In the genomic region with DNA sequence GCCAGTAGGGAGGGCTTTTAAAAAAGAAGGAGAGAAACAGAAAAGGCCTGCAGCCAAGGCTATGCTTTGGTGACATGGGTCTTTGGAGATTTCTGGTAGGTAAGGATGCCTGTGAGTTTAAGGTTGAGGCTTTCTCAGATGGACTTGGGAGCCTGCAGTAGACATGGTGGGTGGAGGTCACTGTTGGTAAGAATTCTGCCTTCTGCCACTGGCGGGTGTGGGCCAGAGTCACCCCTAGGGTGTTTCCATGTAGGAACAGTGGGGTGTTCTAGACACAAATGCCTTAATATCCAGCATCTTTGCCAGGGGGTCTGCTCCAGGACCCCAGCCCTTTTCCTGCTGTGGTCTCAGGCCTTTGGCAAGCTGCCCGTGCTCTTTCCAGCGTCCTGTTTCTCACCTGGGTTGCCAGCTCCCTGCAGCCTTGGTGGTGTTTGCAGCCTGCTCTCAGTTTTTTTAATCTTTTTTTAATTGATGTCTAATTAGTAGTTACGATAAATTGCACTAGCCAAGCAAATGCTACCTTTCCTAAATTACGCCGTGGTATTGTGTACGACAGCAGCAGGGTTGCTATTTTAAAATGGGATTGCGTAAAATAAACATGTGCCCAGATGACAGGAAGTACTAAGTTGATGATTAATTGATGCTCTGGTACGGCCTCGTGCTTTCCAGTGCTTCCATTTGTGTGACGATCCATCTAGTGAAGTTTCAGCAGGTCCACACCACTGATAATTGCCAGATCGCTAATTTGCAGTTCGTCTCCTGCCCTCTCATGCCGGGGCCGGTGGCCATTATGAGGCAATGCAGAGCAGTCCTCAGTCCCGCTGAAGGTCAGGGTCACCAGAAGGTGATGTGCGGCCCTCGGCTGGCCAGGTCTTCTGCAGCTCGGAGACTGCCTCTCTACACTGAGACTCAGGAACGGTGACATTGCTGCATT, we compare ENCODE assay signal across 9 cellular contexts. TPM values are rescaled to one million over a fixed set of nuclear protein-coding genes. Genes with fewer than 3 reads are reported as not detected.
DNase-seq lines count a peak whose midpoint lies in the region; ATAC-seq lines count a peak whose summit lies in the region.
"Had no signal": no experiment of that assay in that cellular context is flagged by ENCODE, and none has a peak within 500 bp of the region (broad histone marks: within the 10 kb centered on the region; RNA-seq: fewer than 3 reads in every experiment).

No MANE protein-coding gene starts in this region.

- intact Hi-C loops in dendritic cell treated with granulocyte-macrophage colony-stimulating factor and Interleukin-4, amounts not matched to agents 40 ng/mL and 50 ng/mL, for 4 days (cut with micrococcal nuclease), result no loop called here

- in situ Hi-C loops in Caki2 (cut with HindIII; ENCODE audit: low pct_unique_long_range_greater_than_20kb, low sequenced_read_pairs), result no loop called here

- ATAC-seq in HG02884 (IDR thresholded peaks at IDR 0.05; ENCODE audit: unreplicated experiment), result no peak
- no peak for ATAC-seq in GM19455 (IDR thresholded peaks at IDR 0.05; ENCODE audit: unreplicated experiment)
- no peak for ATAC-seq in HG03108 (IDR thresholded peaks at IDR 0.05; ENCODE audit: unreplicated experiment)
- no peak for ATAC-seq in HG03378 (IDR thresholded peaks at IDR 0.05; ENCODE audit: unreplicated experiment)

- H3K4me3 Mint-ChIP-seq in dendritic cell treated with granulocyte-macrophage colony-stimulating factor and Interleukin-4, amounts not matched to agents 40 ng/mL and 50 ng/mL, for 4 days, result no peak overlapping the region

- H3K27me3 Mint-ChIP-seq in dendritic cell treated with granulocyte-macrophage colony-stimulating factor and Interleukin-4, amounts not matched to agents 40 ng/mL and 50 ng/mL, for 4 days, result no peaks in the 10 kb centered on the region

- peaks cover 48% of the 10 kb centered on the region for H3K4me1 Mint-ChIP-seq in dendritic cell treated with granulocyte-macrophage colony-stimulating factor and Interleukin-4, amounts not matched to agents 40 ng/mL and 50 ng/mL, for 4 days (ENCODE audit: low read depth)

- peak overlapping the region; percentile 41 for H3K27ac Mint-ChIP-seq in dendritic cell treated with granulocyte-macrophage colony-stimulating factor and Interleukin-4, amounts not matched to agents 40 ng/mL and 50 ng/mL, for 4 days

- peak; percentile 76 for DNase-seq in Caki2 (ENCODE audit: low read depth)
- DNase-seq in NCI-H2081 treated with DMSO at 0.1 percent for 48 hours (lab: John Stamatoyannopoulos, UW), result peak; percentile 71
- DNase-seq in mucosa of gallbladder (ENCODE audit: low spot score), result peak; percentile 66
- DNase-seq: hypothalamus had no signal

- peaks cover 26% of the 10 kb centered on the region for H3K36me3 Mint-ChIP-seq in dendritic cell treated with granulocyte-macrophage colony-stimulating factor and Interleukin-4, amounts not matched to agents 40 ng/mL and 50 ng/mL, for 4 days (ENCODE audit: low read depth)

- no peaks in the 10 kb centered on the region for H3K9me3 Mint-ChIP-seq in dendritic cell treated with granulocyte-macrophage colony-stimulating factor and Interleukin-4, amounts not matched to agents 40 ng/mL and 50 ng/mL, for 4 days

RNA-seq across cellular contexts. Expression of gene NPAS1, which starts 35.3 kb away (rescaled TPM):
- total RNA-seq in Caki2 (2014; rRNA removed; shearing (Covaris generic); ENCODE audit: low replicate concordance), result 2.8 and 3.1 TPM in 2 replicates
- 0.40 TPM for total RNA-seq in mucosa of gallbladder
